Comparison of ENCODE assay signal across 8 cellular contexts in the genomic region with DNA sequence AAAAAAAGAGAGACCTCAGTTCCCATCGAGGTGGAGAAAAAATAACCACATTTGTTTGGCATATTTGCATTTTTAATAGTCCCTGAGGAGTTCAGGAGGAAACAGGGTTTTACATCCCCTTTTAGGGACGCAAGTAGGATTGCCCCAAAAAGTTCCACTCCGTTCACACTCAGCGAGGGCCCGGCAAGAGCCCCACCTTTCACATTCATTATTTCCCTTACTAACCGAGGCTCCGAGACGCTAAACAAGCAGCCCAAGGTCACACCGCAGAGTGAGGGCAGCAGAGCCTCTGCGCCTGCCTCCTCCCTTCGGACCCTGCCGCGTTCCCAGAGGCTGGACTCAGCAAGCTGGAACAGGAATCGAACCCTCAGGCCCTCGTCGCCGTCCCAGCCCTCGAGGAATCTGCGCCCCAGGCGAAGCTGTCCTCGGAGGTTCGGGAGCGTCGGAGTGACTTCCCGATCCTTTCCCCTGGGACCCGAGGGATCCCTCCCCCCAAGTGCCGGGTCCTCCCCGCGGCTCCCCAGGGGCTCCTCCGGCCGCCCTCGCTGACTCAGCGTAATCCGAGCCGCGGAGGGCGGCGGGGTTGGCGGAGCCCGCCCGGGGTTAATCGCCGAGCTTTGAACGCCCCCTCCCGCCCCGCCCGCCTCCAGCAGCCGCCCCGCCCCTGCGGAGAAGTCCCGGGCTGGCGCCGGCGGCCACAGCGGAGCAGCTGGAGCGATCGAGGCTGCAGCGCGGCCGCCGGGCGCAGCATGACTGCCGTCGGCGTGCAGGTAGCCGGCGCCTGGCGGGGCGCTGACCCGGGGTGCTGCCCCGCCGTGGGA. TPM values are rescaled to one million over a fixed set of nuclear protein-coding genes. Genes with fewer than 3 reads are reported as not detected.
DNase-seq lines count a peak whose midpoint lies in the region; ATAC-seq and TF ChIP-seq lines count a peak whose summit lies in the region.

A gene with protein sequence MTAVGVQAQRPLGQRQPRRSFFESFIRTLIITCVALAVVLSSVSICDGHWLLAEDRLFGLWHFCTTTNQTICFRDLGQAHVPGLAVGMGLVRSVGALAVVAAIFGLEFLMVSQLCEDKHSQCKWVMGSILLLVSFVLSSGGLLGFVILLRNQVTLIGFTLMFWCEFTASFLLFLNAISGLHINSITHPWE (plus strand): TSS at position 700 of the 821 bp plus-strand sequence. CDS start 50 bp downstream, at position 750.

- peaks cover 31% of the 10 kb centered on the region for H3K27me3 ChIP-seq in neural progenitor cell

- H3K36me3 ChIP-seq in neural progenitor cell: no peaks in the 10 kb centered on the region

- no peak within 1 kb of the TSS for H3K27ac ChIP-seq in neural progenitor cell

- H3K27me3 Mint-ChIP-seq in T-helper 2 cell treated with Interferon-gamma antibody and Interleukin-4, amounts not matched to agents 5 μg/mL and 100 μg/mL, for 36 hours (ENCODE audit: low read depth): peaks cover 63% of the 10 kb centered on the region
- peaks cover 24% of the 10 kb centered on the region for H3K27me3 Mint-ChIP-seq in neural progenitor cell (ENCODE audit: insufficient read depth, low read depth)

- H3K36me3 Mint-ChIP-seq in T-helper 2 cell treated with Interferon-gamma antibody and Interleukin-4, amounts not matched to agents 5 μg/mL and 100 μg/mL, for 36 hours (ENCODE audit: low read depth): no peaks in the 10 kb centered on the region
- H3K36me3 Mint-ChIP-seq in neural progenitor cell: no peaks in the 10 kb centered on the region

- H3K4me1 Mint-ChIP-seq in T-helper 2 cell treated with Interferon-gamma antibody and Interleukin-4, amounts not matched to agents 5 μg/mL and 100 μg/mL, for 36 hours (ENCODE audit: low read depth): no peaks in the 10 kb centered on the region
- peaks cover 49% of the 10 kb centered on the region for H3K4me1 Mint-ChIP-seq in neural progenitor cell

- H3K9me3 ChIP-seq in neural progenitor cell (ENCODE audit: low read depth): no peaks in the 10 kb centered on the region

- peak within 1 kb of the TSS; percentile 86 for H2AFZ ChIP-seq in neural progenitor cell (replicated peaks)

- H3K4me3 ChIP-seq in foreskin fibroblast (ENCODE audit: low read depth in 1 of 2, low read length in 2 of 2) (peak within 1 kb of the TSS; percentile 43 to 56), neural progenitor cell (peak within 1 kb of the TSS; percentile 64)

- no peak within 1 kb of the TSS for H3K9ac ChIP-seq in neural progenitor cell

- no peaks in the 10 kb centered on the region for H3K79me2 ChIP-seq in neural progenitor cell (ENCODE audit: low read depth)

- peaks cover 13% of the 10 kb centered on the region for H4K20me1 ChIP-seq in neural progenitor cell (ENCODE audit: low read depth)

- H3F3A ChIP-seq in neural progenitor cell (ENCODE audit: low read depth): peaks cover 42% of the 10 kb centered on the region

- peak; percentile 69 for ATAC-seq in GM21825 (IDR thresholded peaks at IDR 0.05; ENCODE audit: unreplicated experiment)

- H3K9me3 Mint-ChIP-seq in T-helper 2 cell treated with Interferon-gamma antibody and Interleukin-4, amounts not matched to agents 5 μg/mL and 100 μg/mL, for 36 hours: no peaks in the 10 kb centered on the region
- peaks cover 1% of the 10 kb centered on the region for H3K9me3 Mint-ChIP-seq in neural progenitor cell

- H3K4me1 ChIP-seq in neural progenitor cell: peaks cover 23% of the 10 kb centered on the region

- H3K27ac Mint-ChIP-seq in T-helper 2 cell treated with Interferon-gamma antibody and Interleukin-4, amounts not matched to agents 5 μg/mL and 100 μg/mL, for 36 hours: no peak within 1 kb of the TSS
- H3K27ac Mint-ChIP-seq in neural progenitor cell: no peak within 1 kb of the TSS

- DNase-seq in stimulated activated CD4-positive, alpha-beta T cell treated with anti-CD3 and anti-CD28 coated beads, Interleukin-12 subunit alpha, Interleukin-12 subunit beta, amount 100 ng/mL, for 4 hours: peak; percentile 4
- no peak for DNase-seq in stimulated activated CD4-positive, alpha-beta T cell treated with anti-CD3 and anti-CD28 coated beads, Interleukin-4, amount 100 ng/mL, for 24 hours
- DNase-seq in HuH-7.5 (ENCODE audit: low spot score) (peak; percentile 84), foreskin fibroblast (peak; percentile 51 to 83), neural progenitor cell (ENCODE audit: low spot score) (peak; percentile 94)
- DNase-seq in T-helper 2 cell treated with Interferon-gamma antibody and Interleukin-4, amounts not matched to agents 5 μg/mL and 100 μg/mL, for 36 hours (ENCODE audit: low spot score): no peak
- no peak for DNase-seq in activated effector memory CD4-positive, alpha-beta T cell treated with anti-CD3 and anti-CD28 coated beads, Interleukin-2, amount 50 U/mL, for 16 hours

- H3K4me3 Mint-ChIP-seq in T-helper 2 cell treated with Interferon-gamma antibody and Interleukin-4, amounts not matched to agents 5 μg/mL and 100 μg/mL, for 36 hours: peak within 1 kb of the TSS; percentile 40
- H3K4me3 Mint-ChIP-seq in neural progenitor cell: peak within 1 kb of the TSS; percentile 82

- peak within 1 kb of the TSS; percentile 90 for H3K4me2 ChIP-seq in neural progenitor cell

- no peak for TF ChIP-seq CTCF in foreskin fibroblast (IDR thresholded peaks at IDR 0.05; ENCODE audit: low read depth, low read length)
- no peak for TF ChIP-seq CTCF in neural progenitor cell (IDR thresholded peaks at IDR 0.05)

RNA-seq across cellular contexts. Expression of the gene that starts here (rescaled TPM):
- total RNA-seq in neural progenitor cell (ENCODE audit: low replicate concordance): 0.74 and 1.0 TPM in 2 replicates

Comparison
In these comparisons a context has a peak if more than half of its experiments do, and no peak if none do; other contexts are left out.
1. DNase-seq: peak in stimulated activated CD4-positive, alpha-beta T cell treated with anti-CD3 and anti-CD28 coated beads, Interleukin-12 subunit alpha, Interleukin-12 subunit beta, amount 100 ng/mL, for 4 hours (single experiment), HuH-7.5 (single experiment), foreskin fibroblast (2 of 2) and neural progenitor cell (single experiment); none in stimulated activated CD4-positive, alpha-beta T cell treated with anti-CD3 and anti-CD28 coated beads, Interleukin-4, amount 100 ng/mL, for 24 hours (single experiment), T-helper 2 cell treated with Interferon-gamma antibody and Interleukin-4, amounts not matched to agents 5 μg/mL and 100 μg/mL, for 36 hours (single experiment) and activated effector memory CD4-positive, alpha-beta T cell treated with anti-CD3 and anti-CD28 coated beads, Interleukin-2, amount 50 U/mL, for 16 hours (single experiment).